24 cellular contexts compared by ENCODE assay signal in the genomic region with DNA sequence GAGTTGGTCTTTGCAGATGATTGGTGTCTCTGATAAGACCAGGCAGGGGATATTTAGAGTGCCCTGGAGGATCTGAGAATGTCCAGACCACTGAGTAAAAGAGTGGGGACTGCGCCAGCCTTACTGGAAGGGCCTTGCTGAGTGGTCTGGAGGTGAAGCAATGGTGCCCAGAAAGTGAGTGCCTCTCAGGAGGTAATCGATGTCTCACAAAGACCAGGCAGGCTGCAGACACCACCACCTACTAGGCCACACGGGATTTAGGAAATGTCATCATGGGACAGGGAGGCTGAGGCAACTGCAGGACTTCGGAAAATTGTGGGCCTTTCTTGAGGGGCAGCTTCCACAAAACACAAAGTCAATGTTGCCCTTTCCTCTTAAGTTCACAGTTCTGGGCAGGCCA. TPM values are rescaled to one million over a fixed set of nuclear protein-coding genes. Genes with fewer than 3 reads are reported as not detected.
"Had no signal": no experiment of that assay in that cellular context is flagged by ENCODE, and none has a peak within 500 bp of the region (broad histone marks: within the 10 kb centered on the region; RNA-seq: fewer than 3 reads in every experiment).

No MANE protein-coding gene starts in this region.

- H3K4me2 ChIP-seq: SK-N-SH had no signal

- H3K36me3 Mint-ChIP-seq: T-cell had no signal

- H3K4me3 Mint-ChIP-seq: T-cell had no signal

- ATAC-seq: HepG2, T-cell had no signal

- H3K4me3 ChIP-seq: MG63 had no signal

- H3K27me3 ChIP-seq: MG63 had no signal

- H3K36me3 ChIP-seq: MG63 had no signal

- H3K27ac Mint-ChIP-seq: T-cell had no signal

- DNase-seq: IMR-90, Karpas-422, KG1, MG63, NCI-H1092, NCI-H1105 treated with DMSO at 0.1 percent for 48 hours, NCI-H1417 treated with DMSO at 0.1 percent for 48 hours, NCI-H146, NCI-H1694 treated with DMSO at 0.1 percent for 48 hours, NCI-H1930, NCI-H2081, NCI-H2107, NCI-H2227 treated with DMSO at 0.1 percent for 48 hours, NCI-H446, NCI-H510A, NCI-H524 treated with DMSO at 0.1 percent for 48 hours, NCI-H69, NCI-H774, RPMI8226, SHP77, SK-N-SH, SW 1271, T-cell had no signal

- H3K9me3 ChIP-seq: MG63, SK-N-SH had no signal

- H3K9ac ChIP-seq: SK-N-SH had no signal

- H3K9me3 Mint-ChIP-seq: T-cell had no signal

RNA-seq across cellular contexts. Expression of gene STEAP1B, which starts 57.2 kb away (rescaled TPM):
- total RNA-seq: HepG2 had no signal
